ENCODE assay signal across 9 cellular contexts in the genomic region with DNA sequence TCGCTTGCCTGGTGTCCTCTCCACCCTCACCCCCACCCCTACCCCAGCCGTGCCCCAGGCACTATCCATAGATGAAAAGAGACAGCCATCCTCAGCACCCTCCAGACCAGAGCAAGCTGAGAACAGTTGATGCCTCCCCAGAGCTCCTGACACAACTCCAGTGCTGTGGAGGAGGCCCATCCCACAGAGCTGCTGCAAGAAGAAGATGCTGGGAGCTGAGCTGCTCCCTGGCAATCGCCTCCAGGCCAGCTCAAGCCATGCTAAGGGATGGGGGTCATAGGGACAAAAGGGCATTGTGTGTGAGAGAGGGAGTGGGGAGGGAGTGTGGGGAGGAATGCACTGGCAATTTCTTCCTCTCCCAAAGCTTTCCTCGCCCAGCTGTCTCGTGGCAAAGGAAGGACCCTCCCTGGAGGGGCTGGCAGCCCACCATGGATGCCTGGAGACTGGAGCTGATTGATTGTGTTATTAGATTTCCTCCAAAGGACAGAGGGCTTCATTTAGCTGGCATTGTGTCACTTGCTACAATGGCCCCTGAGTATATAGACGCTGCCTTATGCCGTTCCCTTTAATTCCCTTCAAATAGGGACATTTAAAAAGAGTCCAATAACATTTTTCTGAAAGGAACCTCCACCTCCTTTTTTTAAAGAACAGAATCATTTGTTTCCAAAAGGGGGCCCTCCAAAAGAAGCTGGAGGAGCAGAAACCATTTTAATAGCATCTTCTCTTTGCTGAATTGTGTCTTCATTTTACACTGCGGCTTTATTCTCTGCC.
A peak's percentile ranks its signal among the peaks of the same experiment; 100 is the strongest.
DNase-seq lines count a peak whose midpoint lies in the region; ATAC-seq lines count a peak whose summit lies in the region.
"Had no signal": no experiment of that assay in that cellular context is flagged by ENCODE, and none has a peak within 500 bp of the region (broad histone marks: within the 10 kb centered on the region; RNA-seq: fewer than 3 reads in every experiment).

No MANE protein-coding gene starts in this region.

- 73 to 76% methylated on average over 6 of the region's 8 CpGs for WGBS in mesodermal cell (ENCODE audit: insufficient coverage in 2 of 2), 2 experiments

- H3K27ac ChIP-seq in cingulate gyrus (ENCODE audit: low read depth, low read length) (peak overlapping the region; percentile 96), mesodermal cell (ENCODE audit: low read depth, low read length, severe bottlenecking) (peak overlapping the region; percentile 89), temporal lobe (ENCODE audit: low read depth, low read length) (peak overlapping the region; percentile 98)
- H3K27ac ChIP-seq: 22Rv1 had no signal

- ATAC-seq in GM18498 (IDR thresholded peaks at IDR 0.05; ENCODE audit: unreplicated experiment): no peak

- H3K36me3 ChIP-seq in mesodermal cell (ENCODE audit: control insufficient read depth, insufficient read depth, low read length): no peaks in the 10 kb centered on the region

- DNase-seq in NCI-H82 (lab: John Stamatoyannopoulos, UW): peak; percentile 43
- no peak for DNase-seq in NCI-H82 treated with DMSO at 0.1 percent for 48 hours (lab: John Stamatoyannopoulos, UW; ENCODE audit: unreplicated experiment)
- no peak for DNase-seq in NCI-H748 treated with DMSO at 0.1 percent for 48 hours (lab: John Stamatoyannopoulos, UW)
- DNase-seq in NCI-H1694 (lab: John Stamatoyannopoulos, UW): no peak

- H3K9me3 ChIP-seq in mesodermal cell (ENCODE audit: control insufficient read depth, low read length): no peaks in the 10 kb centered on the region

- no peak overlapping the region for H3K4me3 ChIP-seq in mesodermal cell (ENCODE audit: extremely low read depth, insufficient read depth, low read length, poor library complexity, severe bottlenecking)

- H3K4me1 ChIP-seq in mesodermal cell (ENCODE audit: control insufficient read depth, insufficient read depth, low read length, poor library complexity, severe bottlenecking): peaks cover 35% of the 10 kb centered on the region
